ENCODE assay signal across 11 cellular contexts in the genomic region with DNA sequence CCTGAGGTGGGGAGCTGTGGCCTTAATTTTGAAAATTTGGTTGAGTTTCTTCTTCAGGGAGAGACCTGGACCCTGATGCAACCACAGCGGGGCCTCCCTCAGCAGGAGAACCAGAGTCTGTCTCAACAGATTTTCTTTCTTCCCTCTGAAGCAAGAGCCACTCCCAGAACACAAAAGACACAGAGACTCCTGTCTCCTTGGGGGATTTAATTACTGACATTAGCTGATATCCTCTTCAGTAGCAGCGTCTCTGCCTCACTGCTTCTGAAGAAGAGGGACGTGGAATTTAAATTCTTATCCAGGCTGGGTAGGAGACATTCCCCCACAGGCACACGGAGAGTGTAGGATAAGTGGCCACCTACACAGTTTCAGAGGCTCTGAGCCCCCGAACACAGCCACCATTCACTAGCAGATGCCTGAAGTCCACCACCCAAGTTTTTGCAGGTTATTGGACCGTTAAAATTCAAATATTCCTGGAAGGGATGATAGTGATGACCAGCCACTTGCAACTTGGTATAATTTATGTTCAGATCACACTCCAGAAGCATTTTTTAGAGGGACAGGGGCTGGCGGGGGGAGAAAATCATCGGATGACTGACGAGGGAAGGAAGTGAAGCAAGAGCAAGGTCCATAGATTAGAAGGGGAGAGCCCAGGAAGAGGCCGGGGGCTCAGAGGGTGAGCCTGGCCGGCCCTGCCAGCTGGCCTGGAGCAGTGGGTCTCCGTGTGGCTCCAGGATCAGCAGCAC.
"Had no signal": no experiment of that assay in that cellular context is flagged by ENCODE, and none has a peak within 500 bp of the region (broad histone marks: within the 10 kb centered on the region; RNA-seq: fewer than 3 reads in every experiment).

No MANE protein-coding gene starts in this region.

- ATAC-seq: body of pancreas; naive thymus-derived CD4-positive, alpha-beta T cell had no signal

- DNase-seq: activated CD4-positive, alpha-beta T cell treated with anti-CD3 and anti-CD28 coated beads, Interleukin-2, amount 50 U/mL, for 4 hours; activated naive CD4-positive, alpha-beta T cell treated with Interleukin-2 at 50 U/mL for 16 hours; activated T-cell treated with anti-CD3 and anti-CD28 coated beads for 4 hours; body of pancreas; central memory CD4-positive, alpha-beta T cell; colonic mucosa; erythroblast; mesendoderm; naive thymus-derived CD4-positive, alpha-beta T cell; stimulated activated CD4-positive, alpha-beta T cell treated with anti-CD3 and anti-CD28 coated beads, Interleukin-2, amount 100 ng/mL, for 48 hours; trophoblast cell had no signal
